ENCODE assay signal across 11 cellular contexts in genomic region chr2:238597638-238598528, GRCh38.
DNase-seq lines count a peak whose midpoint lies in the region; ATAC-seq and TF ChIP-seq lines count a peak whose summit lies in the region.
"Had no signal": no experiment of that assay in that cellular context is flagged by ENCODE, and none has a peak within 500 bp of the region (broad histone marks: within the 10 kb centered on the region; RNA-seq: fewer than 3 reads in every experiment).

No MANE protein-coding gene starts in this region.

- no peak for DNase-seq in Panc1 (ENCODE audit: low read depth, low spot score)
- DNase-seq in esophagus squamous epithelium (lab: John Stamatoyannopoulos, UW), result no peak
- DNase-seq in DMS 273 (lab: John Stamatoyannopoulos, UW; ENCODE audit: unreplicated experiment), result no peak
- DNase-seq in stimulated activated naive CD8-positive, alpha-beta T cell treated with anti-CD3 and anti-CD28 coated beads, Interleukin-15, Interleukin-2, amounts not matched to agents 100 U/mL and 50 U/mL, for 24 hours, result no peak
- DNase-seq in smooth muscle cell (lab: John Stamatoyannopoulos, UW; ENCODE audit: unreplicated experiment), result no peak
- DNase-seq: activated naive CD4-positive, alpha-beta T cell; NCI-H146; NCI-H69 had no signal

- H3K4me1 ChIP-seq in ACC112 (ENCODE audit: control insufficient read depth, insufficient read depth, low read length, unreplicated experiment) (peaks cover 42% of the 10 kb centered on the region), Panc1 (ENCODE audit: control insufficient read depth, insufficient read depth, low read length) (peaks cover 7% of the 10 kb centered on the region), esophagus squamous epithelium (peaks cover 0 to 44% (median 22%) of the 10 kb centered on the region in 3 donors), rectal smooth muscle tissue (ENCODE audit: control insufficient read depth, insufficient read depth, low read length) (peaks cover 30% of the 10 kb centered on the region), smooth muscle cell (ENCODE audit: low read depth) (no peaks in the 10 kb centered on the region)

- intact Hi-C loops in Panc1 (cut with micrococcal nuclease; ENCODE audit: unreplicated experiment) (no loop called here), esophagus squamous epithelium (cut with DNase I) (no loop called here)

- in situ Hi-C loops in Panc1 (cut with HindIII; ENCODE audit: low pct_unique_long_range_greater_than_20kb, low sequenced_read_pairs), result no loop called here

- 83 to 90% methylated on average over 8 to 10 of the region's 11 CpGs for WGBS in esophagus squamous epithelium, 2 donors
- WGBS in smooth muscle cell (ENCODE audit: low lambda C conversion rate), result 88% methylated on average over 11 of the region's 11 CpGs

- POLR2A ChIA-PET in Panc1 (lab: Charles Lee), result no interaction called here

- H3K9ac ChIP-seq in rectal smooth muscle tissue (ENCODE audit: low read length) (no peak overlapping the region), smooth muscle cell (ENCODE audit: low read depth) (no peak overlapping the region)

- no peaks in the 10 kb centered on the region for H3K79me2 ChIP-seq in ACC112 (ENCODE audit: control insufficient read depth, insufficient read depth, low read length, unreplicated experiment)
- H3K79me2 ChIP-seq in smooth muscle cell (ENCODE audit: low read depth), result no peaks in the 10 kb centered on the region

- H3K36me3 ChIP-seq in ACC112 (ENCODE audit: insufficient read depth, low read length), result no peaks in the 10 kb centered on the region
- H3K36me3 ChIP-seq in Panc1 (ENCODE audit: control insufficient read depth, insufficient read depth, low read length), result no peaks in the 10 kb centered on the region
- H3K36me3 ChIP-seq in esophagus squamous epithelium, result no peaks in the 10 kb centered on the region
- H3K36me3 ChIP-seq in rectal smooth muscle tissue (ENCODE audit: control insufficient read depth, insufficient read depth, low read length), result no peaks in the 10 kb centered on the region
- no peaks in the 10 kb centered on the region for H3K36me3 ChIP-seq in smooth muscle cell (ENCODE audit: low read depth)

- peak overlapping the region; percentile 68 for H3K27ac ChIP-seq in ACC112 (ENCODE audit: low read depth, low read length)
- peak overlapping the region; percentile 59; the same call in 1 of the 2 replicates for H3K27ac ChIP-seq in Panc1 (ENCODE audit: low read length)
- H3K27ac ChIP-seq in esophagus squamous epithelium, result peak overlapping the region; percentile 66 to 86 (median 84)
- H3K27ac ChIP-seq in rectal smooth muscle tissue (ENCODE audit: low read depth, low read length), result peak overlapping the region; percentile 68
- no peak overlapping the region for H3K27ac ChIP-seq in smooth muscle cell (ENCODE audit: low read depth)

- no peaks in the 10 kb centered on the region for H3K27me3 ChIP-seq in ACC112 (ENCODE audit: insufficient read depth, low read length)
- H3K27me3 ChIP-seq in Panc1 (ENCODE audit: control insufficient read depth, insufficient read depth, low read length), result no peaks in the 10 kb centered on the region
- H3K27me3 ChIP-seq in esophagus squamous epithelium, result no peaks in the 10 kb centered on the region
- no peaks in the 10 kb centered on the region for H3K27me3 ChIP-seq in rectal smooth muscle tissue (ENCODE audit: control insufficient read depth, insufficient read depth, low read length)
- H3K27me3 ChIP-seq in smooth muscle cell (ENCODE audit: low read depth), result no peaks in the 10 kb centered on the region

- H3K9me3 ChIP-seq in Panc1 (ENCODE audit: control insufficient read depth, insufficient read depth, low read depth, low read length) (peaks cover under 1% of the 10 kb centered on the region; the same call in 1 of the 2 replicates), esophagus squamous epithelium (no peaks in the 10 kb centered on the region), smooth muscle cell (replicated peaks; ENCODE audit: low read depth) (no peaks in the 10 kb centered on the region)

- no peaks in the 10 kb centered on the region for H4K20me1 ChIP-seq in smooth muscle cell (ENCODE audit: low read depth)

- H3K4me3 ChIP-seq in ACC112 (ENCODE audit: low read depth, low read length) (no peak overlapping the region), Panc1 (ENCODE audit: low read depth in 2 of 2, low read length in 2 of 2) (no peak overlapping the region), esophagus squamous epithelium (no peak overlapping the region), rectal smooth muscle tissue (ENCODE audit: low read length) (no peak overlapping the region), smooth muscle cell (no peak overlapping the region)

- no peak for TF ChIP-seq CTCF in Panc1 (IDR thresholded peaks at IDR 0.05)
- TF ChIP-seq CTCF in esophagus squamous epithelium (IDR thresholded peaks at IDR 0.05), result no peak
- no peak for TF ChIP-seq CTCF in smooth muscle cell (IDR thresholded peaks at IDR 0.05; ENCODE audit: borderline replicate concordance, insufficient read depth, poor library complexity, severe bottlenecking)

- H3K4me2 ChIP-seq in smooth muscle cell, result no peak overlapping the region

- H2AFZ ChIP-seq in ACC112 (ENCODE audit: low read length, unreplicated experiment), result peak overlapping the region; percentile 30
- no peak overlapping the region for H2AFZ ChIP-seq in smooth muscle cell (ENCODE audit: low read depth)

- CTCF ChIA-PET in Panc1 (lab: Charles Lee), result no interaction called here

- ATAC-seq in Panc1 (no peak), GM19455 (IDR thresholded peaks at IDR 0.05; ENCODE audit: unreplicated experiment) (no peak)
- ATAC-seq in stimulated activated naive CD8-positive, alpha-beta T cell treated with anti-CD3 and anti-CD28 coated beads, Interleukin-15, Interleukin-2, amounts not matched to agents 100 U/mL and 50 U/mL, for 24 hours, result no peak

- no TSS peak for BruUV-seq in Panc1 (replicated peaks; lab: Mats Ljungman, UMichigan)

- TF ChIP-seq POLR2A in esophagus squamous epithelium (IDR thresholded peaks at IDR 0.05), result no peak

- H3F3A ChIP-seq in smooth muscle cell (ENCODE audit: low read depth), result no peaks in the 10 kb centered on the region
